ENCODE assay signal across 8 cellular contexts in genomic region chr3:39146611-39147373, GRCh38. TPM values are rescaled to one million over a fixed set of nuclear protein-coding genes. Genes with fewer than 3 reads are reported as not detected.
A peak's percentile ranks its signal among the peaks of the same experiment; 100 is the strongest.
DNase-seq lines count a peak whose midpoint lies in the region; ATAC-seq and TF ChIP-seq lines count a peak whose summit lies in the region.

No MANE protein-coding gene starts in this region.

- peak overlapping the region; percentile 86 to 98 (median 96) for H3K27ac Mint-ChIP-seq in immature natural killer cell

- H3K27me3 Mint-ChIP-seq in immature natural killer cell (ENCODE audit: low read depth in 3 of 3) = peaks cover 50 to 90% (median 56%) of the 10 kb centered on the region in 3 donors

- H3K4me3 Mint-ChIP-seq in immature natural killer cell = peak overlapping the region; percentile 71 to 87 (median 77)

- H3K9me3 Mint-ChIP-seq in immature natural killer cell = no peaks in the 10 kb centered on the region

- TF ChIP-seq CTCF in astrocyte of the cerebellum (IDR thresholded peaks at IDR 0.05; ENCODE audit: low read depth, low read length, missing control alignments) = no peak

- DNase-seq in D341Med (ENCODE audit: low spot score) (peak; percentile 54), T-helper 2 cell (peak in 3 of 5 experiments; percentile 38 to 91 (median 59)), astrocyte of the cerebellum (ENCODE audit: low read depth) (peak; percentile 77), immature natural killer cell (peak in 2 of 3 donors; percentile 55 to 64), germinal center (ENCODE audit: low spot score) (no peak)
- DNase-seq in stimulated activated CD4-positive, alpha-beta T cell treated with anti-CD3 and anti-CD28 coated beads, Interleukin-12 subunit alpha, Interleukin-12 subunit beta, amount 100 ng/mL, for 4 hours = peak; percentile 70

- ATAC-seq in HG03354 (IDR thresholded peaks at IDR 0.05; ENCODE audit: poor library complexity, severe bottlenecking, unreplicated experiment) (peak; percentile 9), HG03457 (IDR thresholded peaks at IDR 0.05; ENCODE audit: unreplicated experiment) (no peak)

- H3K36me3 Mint-ChIP-seq in immature natural killer cell = peaks cover 13 to 37% (median 21%) of the 10 kb centered on the region in 3 donors

- in situ Hi-C loops in astrocyte of the cerebellum (cut with HindIII; ENCODE audit: low sequenced_read_pairs) = no loop called here

- H3K4me1 Mint-ChIP-seq in immature natural killer cell = peaks cover 64 to 68% of the 10 kb centered on the region in 2 donors

- no peak overlapping the region for H3K4me3 ChIP-seq in astrocyte of the cerebellum (ENCODE audit: low read depth, low read length)

RNA-seq across cellular contexts. Expression of gene CSRNP1, which starts 6.6 kb away (rescaled TPM):
- polyA plus RNA-seq in immature natural killer cell = 10 to 100 TPM; 42.1 to 46.6 (median 43.4) TPM

RNA-seq across cellular contexts. Expression of gene TTC21A, which starts 39.3 kb away (rescaled TPM):
- polyA plus RNA-seq in immature natural killer cell = under 1 TPM in 2 of 3 donors, not detected in 1; 0.39 to 0.45 TPM

RNA-seq across cellular contexts. Expression of gene GORASP1, which starts 39.4 kb away (rescaled TPM):
- 1 to 10 TPM; 5.3 to 7.8 (median 5.4) TPM for polyA plus RNA-seq in immature natural killer cell

RNA-seq across cellular contexts. Expression of gene XIRP1, which starts 45.6 kb away (rescaled TPM):
- under 1 TPM in 2 of 3 donors, not detected in 1; 0.03 to 0.27 TPM for polyA plus RNA-seq in immature natural killer cell
